In the genomic region with DNA sequence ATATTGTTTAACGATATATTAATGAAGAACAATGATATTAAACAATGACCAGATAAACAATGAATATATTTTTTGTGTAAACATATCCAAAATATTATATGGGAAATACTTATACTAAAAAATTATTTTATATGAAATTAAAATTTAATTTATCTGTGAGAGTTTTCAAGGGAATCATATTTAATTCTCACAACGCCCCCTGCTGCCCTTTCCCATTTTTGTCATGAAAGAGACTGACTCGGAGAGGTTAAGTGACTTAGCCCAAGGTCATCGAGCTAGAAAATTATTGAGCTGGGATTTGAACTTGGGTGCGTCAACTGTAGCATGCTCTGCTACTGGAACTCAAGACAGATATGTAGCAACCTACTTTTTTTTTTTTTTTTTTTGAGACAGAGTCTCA, we compare ENCODE assay signal across 8 cellular contexts. TPM values are rescaled to one million over a fixed set of nuclear protein-coding genes. Genes with fewer than 3 reads are reported as not detected.
DNase-seq lines count a peak whose midpoint lies in the region; ATAC-seq and TF ChIP-seq lines count a peak whose summit lies in the region.

No MANE protein-coding gene starts in this region.

- TF ChIP-seq EP300 in esophagus muscularis mucosa (IDR thresholded peaks at IDR 0.05) (no peak), transverse colon (IDR thresholded peaks at IDR 0.05; ENCODE audit: low read depth) (no peak)

- POLR2A ChIA-PET in RWPE1 (lab: Yijun Ruan, JAX; ENCODE audit: low non-redundant PET) = interaction anchor here (1.1 kb wide), 1 partner anchor 32 kb away, joined by 3 read pairs; the partner anchor contains the start of gene EPN3

- ATAC-seq in heart right ventricle = no peak
- no peak for ATAC-seq in left cardiac atrium

- H3K27me3 ChIP-seq in heart right ventricle = no peaks in the 10 kb centered on the region
- no peaks in the 10 kb centered on the region for H3K27me3 ChIP-seq in esophagus muscularis mucosa
- no peaks in the 10 kb centered on the region for H3K27me3 ChIP-seq in transverse colon
- no peaks in the 10 kb centered on the region for H3K27me3 ChIP-seq in vagina

- TF ChIP-seq POLR2A in esophagus muscularis mucosa (IDR thresholded peaks at IDR 0.05; ENCODE audit: low read depth) (no peak), transverse colon (IDR thresholded peaks at IDR 0.05) (no peak), vagina (IDR thresholded peaks at IDR 0.05) (no peak)

- CTCF ChIA-PET in RWPE1 (lab: Yijun Ruan, JAX) = interaction anchor here (0.7 to 1.9 kb wide), 9 partner anchors 9 to 301 kb away, joined by 3 to 7 read pairs (median 3); no protein-coding TSS in a partner anchor

- H3K36me3 ChIP-seq in heart right ventricle = no peaks in the 10 kb centered on the region
- no peaks in the 10 kb centered on the region for H3K36me3 ChIP-seq in esophagus muscularis mucosa
- no peaks in the 10 kb centered on the region for H3K36me3 ChIP-seq in transverse colon
- no peaks in the 10 kb centered on the region for H3K36me3 ChIP-seq in vagina

- no peaks in the 10 kb centered on the region for H3K9me3 ChIP-seq in heart right ventricle
- no peaks in the 10 kb centered on the region for H3K9me3 ChIP-seq in esophagus muscularis mucosa
- no peaks in the 10 kb centered on the region for H3K9me3 ChIP-seq in transverse colon
- H3K9me3 ChIP-seq in vagina = no peaks in the 10 kb centered on the region

- intact Hi-C loops in heart right ventricle (cut with DNase I) (no loop called here), left cardiac atrium (cut with DNase I) (no loop called here), esophagus muscularis mucosa (cut with DNase I) (no loop called here), transverse colon (cut with DNase I; ENCODE audit: low total_unique reads) (no loop called here), vagina (cut with DNase I) (no loop called here)

- in situ Hi-C loops in transverse colon (cut with MboI; ENCODE audit: low pct_ligation_motif_present in 1 of 4, low pct_unique_long_range_greater_than_20kb in 1 of 4, low sequenced_read_pairs in 3 of 4) = no loop called here

- H3K4me3 ChIP-seq in heart right ventricle = no peak overlapping the region
- no peak overlapping the region for H3K4me3 ChIP-seq in esophagus muscularis mucosa
- no peak overlapping the region for H3K4me3 ChIP-seq in transverse colon
- no peak overlapping the region for H3K4me3 ChIP-seq in vagina

- no peaks in the 10 kb centered on the region for H3K4me1 ChIP-seq in heart right ventricle
- H3K4me1 ChIP-seq in esophagus muscularis mucosa = no peaks in the 10 kb centered on the region
- peaks cover 0 to 20% (median 5%) of the 10 kb centered on the region in 4 donors for H3K4me1 ChIP-seq in transverse colon
- H3K4me1 ChIP-seq in vagina = no peaks in the 10 kb centered on the region

- H3K27ac ChIP-seq in heart right ventricle (no peak overlapping the region), RWPE1 (no peak overlapping the region), esophagus muscularis mucosa (replicated peaks in 1 of 4) (no peak overlapping the region), transverse colon (peak overlapping the region in 2 of 4 donors; percentile 22 to 40), vagina (no peak overlapping the region)

- DNase-seq in heart right ventricle = no peak
- no peak for DNase-seq in left cardiac atrium
- DNase-seq in RWPE1 (ENCODE audit: low spot score) = no peak
- no peak for DNase-seq in esophagus muscularis mucosa (ENCODE audit: extremely low spot score)
- DNase-seq in transverse colon = peak; percentile 33
- no peak for DNase-seq in vagina (ENCODE audit: extremely low spot score in 2 of 2)
- DNase-seq in NCI-H146 treated with DMSO at 0.1 percent for 48 hours (lab: John Stamatoyannopoulos, UW; ENCODE audit: unreplicated experiment) = no peak
- no peak for DNase-seq in NCI-H2029 (lab: John Stamatoyannopoulos, UW)

- peak in 8 of 9 donors; percentile 12 to 52 (median 34) for TF ChIP-seq CTCF in heart right ventricle (IDR thresholded peaks at IDR 0.05)
- TF ChIP-seq CTCF in RWPE1 (conservative IDR thresholded peaks at IDR 0.05; ENCODE audit: low read depth) = peak; percentile 54
- TF ChIP-seq CTCF in esophagus muscularis mucosa (IDR thresholded peaks at IDR 0.05) = peak in 2 of 3 experiments; percentile 22 to 40
- TF ChIP-seq CTCF in transverse colon (IDR thresholded peaks at IDR 0.05) = peak in 4 of 5 experiments; percentile 28 to 42 (median 30)
- TF ChIP-seq CTCF in vagina (IDR thresholded peaks at IDR 0.05) = no peak

- WGBS in heart right ventricle, 2 donors = 34 to 35% methylated on average over 5 of the region's 5 CpGs
- 50% methylated on average over 5 of the region's 5 CpGs for WGBS in esophagus muscularis mucosa
- 29 to 37% methylated on average over 5 of the region's 5 CpGs for WGBS in transverse colon (ENCODE audit: low coverage in 1 of 2), 2 donors

RNA-seq across cellular contexts. Expression of gene MYCBPAP, which starts 7.2 kb away (rescaled TPM):
- 1 to 10 TPM in 4 of 10 donors, under 1 TPM in 6; 0.19 to 1.6 (median 0.59) TPM for total RNA-seq in heart right ventricle
- polyA plus RNA-seq in heart right ventricle = under 1 TPM; 0.17 to 0.80 TPM
- total RNA-seq in left cardiac atrium = under 1 TPM; 0.39 to 0.59 TPM
- total RNA-seq in esophagus muscularis mucosa = 1 to 10 TPM in 2 of 4 donors, under 1 TPM in 1, not detected in 1; 0.33 to 1.6 (median 1.2) TPM
- total RNA-seq in transverse colon = 1 to 10 TPM in 2 of 4 donors, under 1 TPM in 1, not detected in 1; 0.64 to 3.7 (median 2.7) TPM
- not detected for total RNA-seq in vagina

RNA-seq across cellular contexts. Expression of gene RSAD1, which starts 22.4 kb away (rescaled TPM):
- total RNA-seq in heart right ventricle (10 to 100 TPM; 36.2 to 52.3 (median 45.5) TPM), left cardiac atrium (10 to 100 TPM; 31.6 to 38.8 TPM), esophagus muscularis mucosa (10 to 100 TPM; 12.9 to 24.6 (median 16.1) TPM), transverse colon (10 to 100 TPM; 19.1 to 35.6 (median 28.2) TPM), vagina (37.3 TPM)
- polyA plus RNA-seq in heart right ventricle = 10 to 100 TPM; 31.8 to 47.9 TPM

RNA-seq across cellular contexts. Expression of gene EPN3, which starts 31.5 kb away (rescaled TPM):
- total RNA-seq in heart right ventricle = 10 to 100 TPM in 5 of 10 donors, 1 to 10 TPM in 5; 5.2 to 21.5 (median 10.1) TPM
- polyA plus RNA-seq in heart right ventricle = 10 to 100 TPM in 1 of 2 donors, 1 to 10 TPM in 1; 3.0 to 18.9 TPM
- total RNA-seq in left cardiac atrium = 10 to 100 TPM in 1 of 2 donors, 1 to 10 TPM in 1; 7.0 to 16.1 TPM
- not detected for total RNA-seq in esophagus muscularis mucosa
- total RNA-seq in transverse colon = 10 to 100 TPM; 19.2 to 95.7 (median 57.4) TPM
- total RNA-seq in vagina = 21.9 TPM

RNA-seq across cellular contexts. Expression of gene CHAD, which starts 32.4 kb away (rescaled TPM):
- total RNA-seq in heart right ventricle (under 1 TPM in 3 of 10 donors, not detected in 7; 0.13 to 0.74 (median 0.20) TPM), left cardiac atrium (1 to 10 TPM in 1 of 2 donors, under 1 TPM in 1; 0.37 to 1.1 TPM), esophagus muscularis mucosa (not detected), transverse colon (10 to 100 TPM in 3 of 4 donors, 1 to 10 TPM in 1; 9.6 to 59.8 (median 19.7) TPM), vagina (not detected)
- under 1 TPM in 1 of 2 donors, not detected in 1; 0.44 TPM for polyA plus RNA-seq in heart right ventricle

RNA-seq across cellular contexts. Expression of gene SPATA20, which starts 45.9 kb away (rescaled TPM):
- 10 to 100 TPM; 18.5 to 80.6 (median 63.3) TPM for total RNA-seq in heart right ventricle
- polyA plus RNA-seq in heart right ventricle = 10 to 100 TPM; 12.6 to 88.4 TPM
- total RNA-seq in left cardiac atrium = 10 to 100 TPM; 41.0 to 41.1 TPM
- total RNA-seq in esophagus muscularis mucosa = 10 to 100 TPM; 44.1 to 64.4 (median 54.6) TPM
- 100 to 1,000 TPM; 116 to 437 (median 228) TPM for total RNA-seq in transverse colon
- total RNA-seq in vagina = 73.4 TPM

Comparison
In these comparisons a context has a peak if more than half of its experiments do, and no peak if none do; other contexts are left out.
1. CTCF ChIP-seq: peak in heart right ventricle (8 of 9), RWPE1 (single experiment), esophagus muscularis mucosa (2 of 3) and transverse colon (4 of 5); none in vagina (0 of 3).
2. RNA of gene EPN3, which starts 31.5 kb away (total RNA-seq): 19.2 to 95.7 TPM in transverse colon, 21.9 TPM in vagina (single experiment), 7.0 to 16.1 TPM in left cardiac atrium and 5.2 to 21.5 TPM in heart right ventricle; not detected in esophagus muscularis mucosa; every median in the first group is over 4 times any median in the second.